In the genomic region with DNA sequence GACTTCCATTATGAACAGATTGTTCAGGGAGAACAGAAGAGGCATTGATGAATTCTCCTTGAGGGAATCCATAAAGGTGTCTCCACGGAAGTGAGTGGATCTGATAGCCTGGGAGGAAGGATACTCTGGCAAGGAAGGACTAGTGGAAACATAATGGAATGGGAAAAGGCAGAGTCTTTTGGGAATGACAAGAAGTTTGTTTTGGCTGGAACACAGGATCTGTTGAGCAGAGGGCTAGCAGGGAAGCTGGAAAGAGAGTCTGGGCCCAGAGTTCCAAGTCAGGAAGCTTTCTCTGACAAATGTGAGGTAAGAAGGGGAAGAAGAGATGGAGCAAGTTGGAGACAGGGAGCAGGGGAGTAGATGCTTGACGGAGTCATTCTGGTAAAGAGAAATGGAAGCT, we compare ENCODE assay signal across 20 cellular contexts. TPM values are rescaled to one million over a fixed set of nuclear protein-coding genes. Genes with fewer than 3 reads are reported as not detected.
DNase-seq lines count a peak whose midpoint lies in the region; ATAC-seq and TF ChIP-seq lines count a peak whose summit lies in the region.
"Had no signal": no experiment of that assay in that cellular context is flagged by ENCODE, and none has a peak within 500 bp of the region (broad histone marks: within the 10 kb centered on the region; RNA-seq: fewer than 3 reads in every experiment).

No MANE protein-coding gene starts in this region.

- H3K23ac ChIP-seq in IMR-90 (ENCODE audit: low read depth, low read length) = no peak overlapping the region

- H3K79me1 ChIP-seq in IMR-90 (ENCODE audit: low read depth in 1 of 2, low read length in 2 of 2) = peaks cover 0 to 4% of the 10 kb centered on the region in 2 experiments; a peak in 1 of 4 replicates

- no peak for ATAC-seq in IMR-90 (ENCODE audit: low read depth)
- ATAC-seq in right cardiac atrium = peak; percentile 50 to 53
- ATAC-seq in stimulated activated effector memory CD8-positive, alpha-beta T cell treated with anti-CD3 and anti-CD28 coated beads, Interleukin-12 subunit alpha, Interleukin-12 subunit beta, amount 100 ng/mL, for 72 hours = peak; percentile 21
- ATAC-seq in GM18498 (IDR thresholded peaks at IDR 0.05; ENCODE audit: unreplicated experiment) = no peak

- no peak for TF ChIP-seq RAD21 in IMR-90 (IDR thresholded peaks at IDR 0.05; ENCODE audit: low read length)

- H4K5ac ChIP-seq in IMR-90 (ENCODE audit: low read depth, low read length) = no peak overlapping the region

- no peak overlapping the region for H3K4ac ChIP-seq in IMR-90 (ENCODE audit: low read depth, low read length)

- in situ Hi-C loops in IMR-90 (cut with MboI; ENCODE audit: low sequenced_read_pairs) = no loop called here

- H3K9me3 Mint-ChIP-seq in stimulated activated effector memory CD8-positive, alpha-beta T cell treated with anti-CD3 and anti-CD28 coated beads, Interleukin-12 subunit alpha, Interleukin-12 subunit beta, amount 100 ng/mL, for 72 hours = no peaks in the 10 kb centered on the region
- H3K9me3 Mint-ChIP-seq in chondrocyte (ENCODE audit: low read depth) = no peaks in the 10 kb centered on the region
- H3K9me3 Mint-ChIP-seq: HFFc6 had no signal

- H3K36me3 ChIP-seq in IMR-90 (ENCODE audit: control insufficient read depth, insufficient read depth, low read length) = peaks cover 19% of the 10 kb centered on the region
- H3K36me3 ChIP-seq: Peyer's patch had no signal

- H3K9ac ChIP-seq in IMR-90 (ENCODE audit: low read depth, low read length) = no peak overlapping the region
- H3K9ac ChIP-seq: KMS-11, SK-N-SH had no signal

- no peak overlapping the region for H3K27ac ChIP-seq in IMR-90 (ENCODE audit: insufficient read depth, low read length)
- no peak overlapping the region for H3K27ac ChIP-seq in coronary artery
- H3K27ac ChIP-seq in right cardiac atrium (ENCODE audit: low read length) = no peak overlapping the region
- H3K27ac ChIP-seq: KMS-11, Peyer's patch had no signal

- WGBS in IMR-90 (ENCODE audit: extremely low coverage in 2 of 2, insufficient read length in 1 of 2), 2 experiments = 80% methylated on average over 1 of the region's 2 CpGs; no CpG with 5 or more reads in 1 of the 2 experiments
- 38% methylated on average over 2 of the region's 2 CpGs for WGBS in right cardiac atrium

- no peak overlapping the region for H4K91ac ChIP-seq in IMR-90 (ENCODE audit: insufficient read depth, low read depth, low read length)

- no peak overlapping the region for H2BK15ac ChIP-seq in IMR-90 (ENCODE audit: low read depth, low read length)

- peaks cover under 1% of the 10 kb centered on the region for H3K27me3 Mint-ChIP-seq in chondrocyte (ENCODE audit: low read depth)

- H2BK120ac ChIP-seq in IMR-90 (ENCODE audit: low read depth, low read length) = no peak overlapping the region

- H2BK5ac ChIP-seq in IMR-90 (ENCODE audit: low read depth, low read length, poor library complexity, severe bottlenecking) = no peak overlapping the region

- 0 out of 2 replicates have a peak overlapping the region, but pooled peaks have one; percentile 2 for H2BK20ac ChIP-seq in IMR-90 (ENCODE audit: low read depth, low read length)

- TF ChIP-seq POLR2A in IMR-90 (IDR thresholded peaks at IDR 0.05; ENCODE audit: low read depth, low read length) = no peak

- H3K27me3 ChIP-seq in IMR-90 (ENCODE audit: control insufficient read depth, insufficient read depth, low read length) (no peaks in the 10 kb centered on the region), right cardiac atrium (ENCODE audit: control insufficient read depth, insufficient read depth) (no peaks in the 10 kb centered on the region)
- H3K27me3 ChIP-seq: Peyer's patch had no signal

- H4K8ac ChIP-seq in IMR-90 (ENCODE audit: low read depth in 2 of 2, low read length in 2 of 2) = no peak overlapping the region

- no TSS peak for BruUV-seq in IMR-90 (replicated peaks; lab: Mats Ljungman, UMichigan)

- H3K4me3 ChIP-seq in IMR-90 (ENCODE audit: insufficient read depth, low read depth, low read length) (no peak overlapping the region), coronary artery (peak overlapping the region; percentile 18), right cardiac atrium (ENCODE audit: low read length) (no peak overlapping the region)
- H3K4me3 ChIP-seq: Peyer's patch had no signal

- no peaks in the 10 kb centered on the region for H3K4me1 Mint-ChIP-seq in stimulated activated effector memory CD8-positive, alpha-beta T cell treated with anti-CD3 and anti-CD28 coated beads, Interleukin-12 subunit alpha, Interleukin-12 subunit beta, amount 100 ng/mL, for 72 hours
- peaks cover 21% of the 10 kb centered on the region for H3K4me1 Mint-ChIP-seq in chondrocyte (ENCODE audit: low read depth)
- H3K4me1 Mint-ChIP-seq: CD8-positive, alpha-beta memory T cell had no signal

- DNase-seq in IMR-90 = no peak
- no peak for DNase-seq in coronary artery (ENCODE audit: low spot score)
- DNase-seq in right cardiac atrium = no peak
- no peak for DNase-seq in stimulated activated effector memory CD8-positive, alpha-beta T cell treated with anti-CD3 and anti-CD28 coated beads, Interleukin-12 subunit alpha, Interleukin-12 subunit beta, amount 100 ng/mL, for 72 hours (ENCODE audit: low spot score in 2 of 2)
- no peak for DNase-seq in chondrocyte (ENCODE audit: low spot score)
- DNase-seq in mucosa of gallbladder (ENCODE audit: low spot score) = no peak
- DNase-seq: ACHN; C1 segment of cervical spinal cord; CD8-positive, alpha-beta memory T cell; H7; HFFc6; NCI-H1417 treated with DMSO at 0.1 percent for 48 hours; NCI-H1930; NCI-H69; NK-92 treated with Interleukin-12 subunit alpha and Interleukin-12 subunit beta, amount 100 ng/mL, for 24 hours; Peyer's patch; SHP77; SK-N-SH had no signal

- intact Hi-C loops in IMR-90 (cut with micrococcal nuclease) (no loop called here), right cardiac atrium (cut with DNase I) (no loop called here)

- no peak overlapping the region for H3K56ac ChIP-seq in IMR-90 (ENCODE audit: extremely low read depth, insufficient read depth, low read length)

- H3K9me3 ChIP-seq in IMR-90 (ENCODE audit: control insufficient read depth, insufficient read depth, low read length) (no peaks in the 10 kb centered on the region), right cardiac atrium (ENCODE audit: control insufficient read depth, low read length) (no peaks in the 10 kb centered on the region)
- H3K9me3 ChIP-seq: Peyer's patch, SK-N-SH had no signal

- H2AFZ ChIP-seq in IMR-90 (replicated peaks; ENCODE audit: low read length, poor library complexity) = no peak overlapping the region

- no peak overlapping the region for H3K4me3 Mint-ChIP-seq in stimulated activated effector memory CD8-positive, alpha-beta T cell treated with anti-CD3 and anti-CD28 coated beads, Interleukin-12 subunit alpha, Interleukin-12 subunit beta, amount 100 ng/mL, for 72 hours
- H3K4me3 Mint-ChIP-seq in chondrocyte (ENCODE audit: unreplicated experiment) = no peak overlapping the region
- H3K4me3 Mint-ChIP-seq: CD8-positive, alpha-beta memory T cell; HFFc6 had no signal

- no peak overlapping the region for H3K27ac Mint-ChIP-seq in stimulated activated effector memory CD8-positive, alpha-beta T cell treated with anti-CD3 and anti-CD28 coated beads, Interleukin-12 subunit alpha, Interleukin-12 subunit beta, amount 100 ng/mL, for 72 hours
- no peak overlapping the region for H3K27ac Mint-ChIP-seq in chondrocyte (ENCODE audit: unreplicated experiment)
- H3K27ac Mint-ChIP-seq: CD8-positive, alpha-beta memory T cell; HFFc6 had no signal

- CTCF ChIA-PET in IMR-90 (lab: Yijun Ruan, JAX) = interaction anchor here (0.6 kb wide), 1 partner anchor 190 kb away, joined by 3 read pairs; no protein-coding TSS in a partner anchor

- dilution Hi-C loops in IMR-90 (cut with HindIII; ENCODE audit: low sequenced_read_pairs, unreplicated experiment) = no loop called here

- no peak overlapping the region for H3K14ac ChIP-seq in IMR-90 (replicated peaks; ENCODE audit: low read depth, low read length)

- H4K20me1 ChIP-seq in IMR-90 (ENCODE audit: insufficient read depth, low read length) = no peaks in the 10 kb centered on the region

- no peaks in the 10 kb centered on the region for H3K36me3 Mint-ChIP-seq in stimulated activated effector memory CD8-positive, alpha-beta T cell treated with anti-CD3 and anti-CD28 coated beads, Interleukin-12 subunit alpha, Interleukin-12 subunit beta, amount 100 ng/mL, for 72 hours
- H3K36me3 Mint-ChIP-seq in chondrocyte (ENCODE audit: low read depth) = peaks cover 11% of the 10 kb centered on the region
- H3K36me3 Mint-ChIP-seq: CD8-positive, alpha-beta memory T cell had no signal

- POLR2A ChIA-PET in IMR-90 (lab: Charles Lee; ENCODE audit: unreplicated experiment) = interaction anchor here (0.6 kb wide), 1 partner anchor 213 kb away, joined by 4 read pairs; no protein-coding TSS in a partner anchor

- H2AK9ac ChIP-seq in IMR-90 (replicated peaks; ENCODE audit: low read depth, low read length, poor library complexity) = no peak overlapping the region

- H3K4me1 ChIP-seq in IMR-90 (ENCODE audit: control insufficient read depth, insufficient read depth, low read length) = no peaks in the 10 kb centered on the region; the same call in none of the 2 replicates
- no peaks in the 10 kb centered on the region for H3K4me1 ChIP-seq in right cardiac atrium (ENCODE audit: control insufficient read depth, insufficient read depth, low read length)
- H3K4me1 ChIP-seq: Peyer's patch had no signal

- TF ChIP-seq CTCF in IMR-90 (conservative IDR thresholded peaks at IDR 0.05; ENCODE audit: low read depth, low read length) (no peak), coronary artery (IDR thresholded peaks at IDR 0.05) (no peak), chondrocyte (IDR thresholded peaks at IDR 0.05) (no peak)

- H3K4me2 ChIP-seq in IMR-90 (ENCODE audit: low read depth, low read length) = no peak overlapping the region
- H3K4me2 ChIP-seq: KMS-11, SK-N-SH had no signal

- no peaks in the 10 kb centered on the region for H3K9me1 ChIP-seq in IMR-90 (ENCODE audit: insufficient read depth, low read length)

- H2AK5ac ChIP-seq in IMR-90 (ENCODE audit: low read depth, low read length) = no peak overlapping the region

- H3K18ac ChIP-seq in IMR-90 (ENCODE audit: low read depth, low read length) = no peak overlapping the region

TF ChIP-seq in IMR-90, 13 proteins besides CTCF, POLR2A, EP300 and RAD21 (continues in another document):
- TF ChIP-seq RCOR1 (IDR thresholded peaks at IDR 0.05; ENCODE audit: insufficient replicate concordance, low read length) (no peak), CEBPB (IDR thresholded peaks at IDR 0.05; ENCODE audit: low read depth, low read length) (no peak), CHD1 (IDR thresholded peaks at IDR 0.05; ENCODE audit: low read depth, low read length) (no peak), MAFK (IDR thresholded peaks at IDR 0.05; ENCODE audit: low read depth, low read length) (no peak)

RNA-seq across cellular contexts. Expression of a gene that starts 8.1 kb away (rescaled TPM):
- total RNA-seq in IMR-90 (2012; rRNA removed) (0.54 and 1.1 TPM in 2 replicates), right cardiac atrium (1 to 10 TPM; 2.1 to 4.8 (median 3.0) TPM), chondrocyte (28.8 to 52.2 TPM (median 30.4 TPM) in 3 replicates), mucosa of gallbladder (4.1 TPM)
- polyA plus RNA-seq in IMR-90 (2012; rRNA removed) (0.46 and 0.58 TPM in 2 replicates), right cardiac atrium (1.3 TPM)
- polyA plus RNA-seq in IMR-90 (2012; cell fraction: cytosol; rRNA removed) = 0.25 and 0.28 TPM in 2 replicates
- 0.59 and 0.64 TPM in 2 replicates for polyA plus RNA-seq in IMR-90 (2012; cell fraction: nucleus; rRNA removed; ENCODE audit: low replicate concordance)
- total RNA-seq: CD8-positive, alpha-beta memory T cell had no signal
- polyA plus RNA-seq: CD8-positive, alpha-beta memory T cell had no signal

Comparison
In these comparisons a context has a peak if more than half of its experiments do, and no peak if none do; other contexts are left out.
1. ATAC-seq: peak in right cardiac atrium (2 of 2) and stimulated activated effector memory CD8-positive, alpha-beta T cell treated with anti-CD3 and anti-CD28 coated beads, Interleukin-12 subunit alpha, Interleukin-12 subunit beta, amount 100 ng/mL, for 72 hours (single experiment); none in IMR-90 (single experiment) and GM18498 (single experiment).